In genomic region chr6:108671175-108671574, GRCh38 we compare ENCODE assay signal across 17 cellular contexts.
DNase-seq lines count a peak whose midpoint lies in the region; ATAC-seq and TF ChIP-seq lines count a peak whose summit lies in the region.
"Had no signal": no experiment of that assay in that cellular context is flagged by ENCODE, and none has a peak within 500 bp of the region (broad histone marks: within the 10 kb centered on the region; RNA-seq: fewer than 3 reads in every experiment).

No MANE protein-coding gene starts in this region.

- H3K4me2 ChIP-seq in OCI-LY7 (ENCODE audit: low read length), result no peak overlapping the region
- H3K4me2 ChIP-seq: SK-N-SH had no signal

- TF ChIP-seq CTCF in OCI-LY7 (conservative IDR thresholded peaks at IDR 0.05; ENCODE audit: low read length) (no peak), GM10248 (IDR thresholded peaks at IDR 0.05; ENCODE audit: control extremely low read depth, extremely low read depth, low read depth, missing control alignments) (no peak)

- H3K36me3 Mint-ChIP-seq in memory B cell, result peaks cover 7% of the 10 kb centered on the region

- no TSS peak for BruUV-seq in OCI-LY7 (replicated peaks; lab: Mats Ljungman, UMichigan)

- intact Hi-C loops in Right ventricle myocardium superior (cut with DNase I), result no loop called here
- intact Hi-C loops in cardiac septum (cut with DNase I), result no loop called here
- intact Hi-C loops in OCI-LY7 (cut with micrococcal nuclease; ENCODE audit: unreplicated experiment), result loop anchor here (5.0 kb wide), 1 partner anchor 226 kb away; no protein-coding TSS in a partner anchor

- H3K4me1 Mint-ChIP-seq in memory B cell, result peaks cover 37% of the 10 kb centered on the region

- peak overlapping the region in 1 of 3 donors; percentile 1 for H3K4me3 ChIP-seq in skeletal muscle tissue (ENCODE audit: low read length in 3 of 3)
- H3K4me3 ChIP-seq in OCI-LY7 (ENCODE audit: low read depth, low read length, poor library complexity, severe bottlenecking), result no peak overlapping the region

- DNase-seq in Right ventricle myocardium superior (no peak), cardiac septum (ENCODE audit: low spot score) (no peak), memory B cell (ENCODE audit: low spot score in 2 of 2) (no peak), NCI-H146 treated with DMSO at 0.1 percent for 48 hours (lab: John Stamatoyannopoulos, UW; ENCODE audit: unreplicated experiment) (no peak), OCI-LY7 (ENCODE audit: low spot score) (no peak), GM10248 (ENCODE audit: extremely low spot score) (no peak)
- DNase-seq: BE2C; CD4-positive, alpha-beta T cell; NCI-H1105 treated with DMSO at 0.1 percent for 48 hours; NCI-H187; NCI-H345; NCI-H526 treated with DMSO at 0.1 percent for 48 hours; SHP77 had no signal

- CTCF ChIA-PET in OCI-LY7 (lab: Charles Lee; ENCODE audit: unreplicated experiment) (interaction anchor here (0.6 to 1.1 kb wide), 2 partner anchors 19 to 73 kb away, joined by 3 read pairs; no protein-coding TSS in a partner anchor), GM10248 (lab: Yijun Ruan, JAX) (interaction anchor here (1.2 to 1.3 kb wide), 2 partner anchors 16 to 111 kb away, joined by 3 read pairs; no protein-coding TSS in a partner anchor)

- POLR2A ChIA-PET in OCI-LY7 (lab: Charles Lee), result no interaction called here
- POLR2A ChIA-PET in GM10248 (lab: Yijun Ruan, JAX), result no interaction called here

- no peaks in the 10 kb centered on the region for H4K20me1 ChIP-seq in OCI-LY7 (ENCODE audit: insufficient read depth, low read length)

- H3K36me3 ChIP-seq in skeletal muscle tissue (ENCODE audit: control insufficient read depth in 3 of 3, insufficient read depth in 3 of 3, low read length in 3 of 3), result peaks cover 0 to 5% (median 0%) of the 10 kb centered on the region in 3 donors
- H3K36me3 ChIP-seq in OCI-LY7 (ENCODE audit: insufficient read depth, low read length), result no peaks in the 10 kb centered on the region
- H3K36me3 ChIP-seq: BE2C had no signal

- H3K4me1 ChIP-seq in skeletal muscle tissue (ENCODE audit: control insufficient read depth in 3 of 3, insufficient read depth in 3 of 3, low read length in 3 of 3) (peaks cover 69 to 81% (median 80%) of the 10 kb centered on the region in 3 donors), OCI-LY7 (ENCODE audit: insufficient read depth, low read length, poor library complexity, severe bottlenecking) (peaks cover 40% of the 10 kb centered on the region)

- no peaks in the 10 kb centered on the region for H3K9me3 ChIP-seq in skeletal muscle tissue (ENCODE audit: control insufficient read depth in 3 of 3, low read length in 3 of 3)
- H3K9me3 ChIP-seq in OCI-LY7 (ENCODE audit: low read length), result no peaks in the 10 kb centered on the region
- H3K9me3 ChIP-seq: BE2C, SK-N-SH had no signal

- no peaks in the 10 kb centered on the region for H3K9me3 Mint-ChIP-seq in memory B cell
- H3K9me3 Mint-ChIP-seq: CD4-positive, alpha-beta T cell had no signal

- H3K27ac Mint-ChIP-seq in memory B cell, result peak overlapping the region; percentile 14
- H3K27ac Mint-ChIP-seq: CD4-positive, alpha-beta T cell had no signal

- ATAC-seq in Right ventricle myocardium superior (ENCODE audit: poor library complexity) (peak; percentile 22), memory B cell (ENCODE audit: low read depth) (no peak)

- H3K4me3 Mint-ChIP-seq in memory B cell, result no peak overlapping the region
- H3K4me3 Mint-ChIP-seq: CD4-positive, alpha-beta T cell had no signal

- H3K27ac ChIP-seq in angular gyrus (ENCODE audit: low read depth, low read length) (peak overlapping the region; percentile 22), skeletal muscle tissue (ENCODE audit: low read depth, low read length) (peak overlapping the region; percentile 8), OCI-LY7 (ENCODE audit: low read depth, low read length, poor library complexity, severe bottlenecking) (no peak overlapping the region)
- H3K27ac ChIP-seq: 22Rv1 had no signal

- H3K9me2 ChIP-seq in OCI-LY7 (ENCODE audit: insufficient read depth, low read length), result no peaks in the 10 kb centered on the region
- H3K9me2 ChIP-seq: SK-N-SH had no signal

- no peaks in the 10 kb centered on the region for H3K27me3 Mint-ChIP-seq in memory B cell
- H3K27me3 Mint-ChIP-seq: CD4-positive, alpha-beta T cell had no signal

- H3K9ac ChIP-seq in skeletal muscle tissue (ENCODE audit: low read depth in 1 of 3, low read length in 3 of 3), result peak overlapping the region in 1 of 3 donors; percentile 10
- H3K9ac ChIP-seq: SK-N-SH had no signal

- no peak overlapping the region for H2AFZ ChIP-seq in OCI-LY7 (ENCODE audit: low read length)

- no peaks in the 10 kb centered on the region for H3K79me2 ChIP-seq in OCI-LY7 (ENCODE audit: insufficient read depth, low read depth, low read length)

- H3K27me3 ChIP-seq in skeletal muscle tissue (ENCODE audit: control insufficient read depth in 3 of 3, insufficient read depth in 3 of 3, low read length in 3 of 3), result no peaks in the 10 kb centered on the region
- H3K27me3 ChIP-seq: BE2C had no signal
